In the genomic region with DNA sequence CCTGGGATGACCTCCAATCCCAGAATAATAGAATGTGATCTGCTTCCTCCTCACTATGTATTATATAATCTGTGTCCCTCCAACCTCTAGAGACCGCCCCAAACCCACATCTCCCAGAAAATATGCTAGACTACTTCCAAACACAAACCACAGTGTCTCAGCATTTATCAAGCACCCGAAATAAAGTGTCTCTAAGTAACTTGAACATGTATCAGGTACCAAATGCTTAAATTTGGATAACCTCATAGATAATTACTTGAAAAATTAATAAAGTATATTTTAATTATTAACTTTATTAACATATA, we compare ENCODE assay signal across 19 cellular contexts. TPM values are rescaled to one million over a fixed set of nuclear protein-coding genes. Genes with fewer than 3 reads are reported as not detected.
DNase-seq lines count a peak whose midpoint lies in the region; ATAC-seq and TF ChIP-seq lines count a peak whose summit lies in the region.
"Had no signal": no experiment of that assay in that cellular context is flagged by ENCODE, and none has a peak within 500 bp of the region (broad histone marks: within the 10 kb centered on the region; RNA-seq: fewer than 3 reads in every experiment).

No MANE protein-coding gene starts in this region.

- H3K79me1 ChIP-seq in mesendoderm (ENCODE audit: low read length): no peaks in the 10 kb centered on the region

- intact Hi-C loops in heart left ventricle (cut with DNase I) (loop anchor here (2.0 to 10.0 kb wide), 11 partner anchors 64 to 680 kb away; a partner anchor contains a TSS), psoas muscle (cut with DNase I) (loop anchor here in 1 of 2 donors (10.0 kb wide), 1 partner anchor 320 kb away; no protein-coding TSS in a partner anchor)

- TF ChIP-seq POLR2A in heart left ventricle (IDR thresholded peaks at IDR 0.05): no peak

- H3K18ac ChIP-seq in mesendoderm (ENCODE audit: low read length): no peak overlapping the region

- no peak for TF ChIP-seq CTCF in cardiac muscle cell (IDR thresholded peaks at IDR 0.05; ENCODE audit: low read depth, low read length)
- TF ChIP-seq CTCF in heart left ventricle (IDR thresholded peaks at IDR 0.05): no peak
- no peak for TF ChIP-seq CTCF in type B pancreatic cell (conservative IDR thresholded peaks at IDR 0.05)
- no peak for TF ChIP-seq CTCF in GM10266 (IDR thresholded peaks at IDR 0.05; ENCODE audit: control insufficient read depth, insufficient read depth, low read depth, missing control alignments)
- TF ChIP-seq CTCF in psoas muscle (IDR thresholded peaks at IDR 0.05): no peak

- H2BK5ac ChIP-seq in mesendoderm (ENCODE audit: low read length): no peak overlapping the region

- H3K36me3 Mint-ChIP-seq in type B pancreatic cell: peaks cover 14% of the 10 kb centered on the region

- H3K4me1 Mint-ChIP-seq in type B pancreatic cell (ENCODE audit: unreplicated experiment): peaks cover 19% of the 10 kb centered on the region

- no peak overlapping the region for H2BK15ac ChIP-seq in mesendoderm (replicated peaks; ENCODE audit: low read depth)

- ATAC-seq in heart left ventricle (no peak), psoas muscle (no peak)
- ATAC-seq: activated CD4-positive, CD25-positive, alpha-beta regulatory T cell treated with anti-CD3 and anti-CD28 coated beads, Interleukin-2, amount 50 U/mL, for 24 hours had no signal

- H3K4me1 ChIP-seq in cardiac muscle cell (ENCODE audit: low read depth) (peaks cover 19% of the 10 kb centered on the region), heart left ventricle (peaks cover 0 to 10% (median 5%) of the 10 kb centered on the region in 12 donors), mesendoderm (ENCODE audit: control insufficient read depth, low read depth, low read length) (no peaks in the 10 kb centered on the region), psoas muscle (no peaks in the 10 kb centered on the region)
- H3K4me1 ChIP-seq: body of pancreas, vagina had no signal

- H3K36me3 ChIP-seq in cardiac muscle cell: no peaks in the 10 kb centered on the region
- no peaks in the 10 kb centered on the region for H3K36me3 ChIP-seq in heart left ventricle
- H3K36me3 ChIP-seq in mesendoderm (ENCODE audit: control insufficient read depth, insufficient read depth, low read length): no peaks in the 10 kb centered on the region
- H3K36me3 ChIP-seq in psoas muscle (ENCODE audit: insufficient read depth in 1 of 2, low read depth in 1 of 2): no peaks in the 10 kb centered on the region
- H3K36me3 ChIP-seq: BLaER1 treated with 17β-estradiol and CSF1 and Interleukin-3, amounts not matched to agents 10 nM and 100 nM; vagina had no signal

- H3K27ac ChIP-seq in cardiac muscle cell (peak overlapping the region; percentile 70), heart left ventricle (peak overlapping the region in 5 of 12 donors; percentile 16 to 49 (median 36)), mesendoderm (ENCODE audit: low read depth, low read length) (no peak overlapping the region), psoas muscle (no peak overlapping the region)
- H3K27ac ChIP-seq: BLaER1 treated with 17β-estradiol and CSF1 and Interleukin-3, amounts not matched to agents 10 nM and 100 nM; skin epidermis; vagina had no signal

- H4K5ac ChIP-seq in mesendoderm (ENCODE audit: low read length): no peak overlapping the region

- H3K27ac Mint-ChIP-seq in type B pancreatic cell: peak overlapping the region; percentile 15
- H3K27ac Mint-ChIP-seq: activated CD8-positive, alpha-beta T cell treated with anti-CD3 and anti-CD28 coated beads for 36 hours had no signal

- no peak overlapping the region for H4K8ac ChIP-seq in mesendoderm (ENCODE audit: low read depth, low read length)

- no peaks in the 10 kb centered on the region for H3K9me3 ChIP-seq in cardiac muscle cell (ENCODE audit: low read depth)
- peaks cover 0 to 17% (median 3%) of the 10 kb centered on the region in 12 donors for H3K9me3 ChIP-seq in heart left ventricle
- H3K9me3 ChIP-seq in psoas muscle: peaks cover 3% of the 10 kb centered on the region
- H3K9me3 ChIP-seq: vagina had no signal

- no peak overlapping the region for H3K4me3 ChIP-seq in cardiac muscle cell
- H3K4me3 ChIP-seq in heart left ventricle: peak overlapping the region in 1 of 12 donors; percentile 11
- H3K4me3 ChIP-seq in mesendoderm (ENCODE audit: low read length): no peak overlapping the region
- no peak overlapping the region for H3K4me3 ChIP-seq in psoas muscle
- H3K4me3 ChIP-seq: BLaER1 treated with 17β-estradiol and CSF1 and Interleukin-3, amounts not matched to agents 10 nM and 100 nM; body of pancreas; skin epidermis; vagina had no signal

- H3K4me2 ChIP-seq in mesendoderm (ENCODE audit: low read length): no peak overlapping the region

- peaks cover 16% of the 10 kb centered on the region for H3K9me3 Mint-ChIP-seq in type B pancreatic cell

- no peaks in the 10 kb centered on the region for H3K79me2 ChIP-seq in mesendoderm (ENCODE audit: control insufficient read depth, insufficient read depth, low read length)

- no peak overlapping the region for H3K23ac ChIP-seq in mesendoderm (ENCODE audit: low read length)

- H2AK5ac ChIP-seq in mesendoderm (ENCODE audit: low read length): no peak overlapping the region

- H3K56ac ChIP-seq in mesendoderm (ENCODE audit: low read length): peak overlapping the region; percentile 19

- no peak for DNase-seq in cardiac muscle cell (ENCODE audit: low read depth in 1 of 2, low spot score in 1 of 2)
- no peak for DNase-seq in heart left ventricle
- DNase-seq in RPMI7951 (ENCODE audit: low read depth): peak; percentile 51
- no peak for DNase-seq in mesendoderm
- no peak for DNase-seq in type B pancreatic cell (ENCODE audit: extremely low spot score, unreplicated experiment)
- DNase-seq in GM10266 (ENCODE audit: extremely low spot score): no peak
- DNase-seq in psoas muscle: no peak
- DNase-seq in ureter (ENCODE audit: low spot score): no peak
- DNase-seq: activated effector memory CD4-positive, alpha-beta T cell treated with Interleukin-2 at 50 U/mL for 16 hours; effector CD4-positive, alpha-beta T cell; left ventricle myocardium superior; NCI-H1930 had no signal

- H3K4me3 Mint-ChIP-seq in type B pancreatic cell: no peak overlapping the region
- H3K4me3 Mint-ChIP-seq: activated CD8-positive, alpha-beta T cell treated with anti-CD3 and anti-CD28 coated beads for 36 hours had no signal

- WGBS in heart left ventricle, 4 donors: 69 to 74% (median 71%) methylated on average over 2 of the region's 2 CpGs
- no CpG with 5 or more reads among the region's 2 CpGs for WGBS in mesendoderm (ENCODE audit: extremely low coverage, insufficient coverage, low lambda C conversion rate)
- 77 to 81% (median 79%) methylated on average over 2 of the region's 2 CpGs for WGBS in psoas muscle, 3 donors

- no peak overlapping the region for H3K9ac ChIP-seq in mesendoderm (ENCODE audit: low read length)
- H3K9ac ChIP-seq: BLaER1 treated with 17β-estradiol and CSF1 and Interleukin-3, amounts not matched to agents 10 nM and 100 nM had no signal

- no peak overlapping the region for H2BK120ac ChIP-seq in mesendoderm (ENCODE audit: low read depth, low read length)

- no peak overlapping the region for H3K4ac ChIP-seq in mesendoderm (ENCODE audit: low read depth, low read length)

- H3K27me3 Mint-ChIP-seq in type B pancreatic cell: no peaks in the 10 kb centered on the region

- H3K27me3 ChIP-seq in cardiac muscle cell: no peaks in the 10 kb centered on the region
- H3K27me3 ChIP-seq in heart left ventricle: peaks cover 0 to 6% (median 0%) of the 10 kb centered on the region in 9 donors
- no peaks in the 10 kb centered on the region for H3K27me3 ChIP-seq in mesendoderm (ENCODE audit: insufficient read depth, low read length, poor library complexity)
- no peaks in the 10 kb centered on the region for H3K27me3 ChIP-seq in psoas muscle (ENCODE audit: insufficient read depth in 3 of 3, low read length in 2 of 3)
- H3K27me3 ChIP-seq: BLaER1 treated with 17β-estradiol and CSF1 and Interleukin-3, amounts not matched to agents 10 nM and 100 nM; body of pancreas; vagina had no signal

RNA-seq across cellular contexts. Expression of a gene that starts 16.1 kb away (rescaled TPM):
- total RNA-seq in cardiac muscle cell: not detected in 2 replicates
- 0.17 TPM in 1 of 2 replicates, not detected in the other for polyA plus RNA-seq in cardiac muscle cell
- not detected for total RNA-seq in heart left ventricle
- polyA plus RNA-seq in heart left ventricle: not detected
- not detected in 2 replicates for total RNA-seq in RPMI7951 (2014; rRNA removed; shearing (Covaris generic))
- polyA plus RNA-seq in mesendoderm (2013, experiment 1 of 2): not detected
- polyA plus RNA-seq in mesendoderm (2013, experiment 2 of 2): not detected
- not detected in 2 replicates for total RNA-seq in type B pancreatic cell (ENCODE audit: low replicate concordance)
- not detected for total RNA-seq in psoas muscle
- not detected for polyA plus RNA-seq in psoas muscle
- not detected for total RNA-seq in ureter
- total RNA-seq: activated CD8-positive, alpha-beta T cell treated with anti-CD3 and anti-CD28 coated beads for 36 hours; body of pancreas; esophagus mucosa; left ventricle myocardium superior; vagina had no signal
